8 cellular contexts compared by ENCODE assay signal in the genomic region with DNA sequence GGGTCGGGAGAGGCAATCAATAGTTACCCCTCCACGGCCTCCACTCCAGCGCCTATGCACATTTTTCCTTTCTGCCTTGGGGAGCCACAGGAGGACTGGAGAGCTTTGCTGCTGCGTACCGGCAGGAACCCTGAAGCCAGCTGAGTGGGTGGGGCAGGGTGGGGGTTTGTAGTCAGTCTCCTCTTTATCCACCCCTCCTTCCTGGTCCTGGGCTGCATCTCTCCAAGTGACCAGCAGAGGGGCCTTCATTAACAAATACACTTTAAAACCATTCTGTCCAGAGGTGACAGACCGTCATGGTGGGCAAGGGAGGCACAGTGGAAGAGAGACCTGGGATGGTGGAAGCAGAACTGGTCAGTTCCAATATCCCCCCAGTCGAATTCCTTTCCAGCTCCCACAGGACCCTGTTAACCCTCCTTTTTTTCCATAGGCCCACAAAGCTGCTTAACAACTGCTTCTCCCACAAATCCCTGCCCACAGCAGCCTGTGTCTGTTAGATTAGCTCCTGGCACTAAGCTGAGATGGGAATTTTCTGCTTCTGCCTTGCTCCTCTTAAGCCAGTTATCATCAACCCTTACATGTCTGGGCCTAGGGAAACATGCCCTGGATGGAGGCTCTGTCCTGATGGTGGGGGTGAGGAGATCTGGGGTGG. TPM values are rescaled to one million over a fixed set of nuclear protein-coding genes. Genes with fewer than 3 reads are reported as not detected.
DNase-seq lines count a peak whose midpoint lies in the region; ATAC-seq, FAIRE-seq and TF ChIP-seq lines count a peak whose summit lies in the region.

No MANE protein-coding gene starts in this region.

- no peak overlapping the region for H3K4me3 ChIP-seq in IMR-90 (ENCODE audit: insufficient read depth, low read depth, low read length)
- H3K4me3 ChIP-seq in thoracic aorta: no peak overlapping the region

- in situ Hi-C loops in IMR-90 (cut with MboI; ENCODE audit: low sequenced_read_pairs): no loop called here

- H3K4me1 ChIP-seq in IMR-90 (ENCODE audit: control insufficient read depth, insufficient read depth, low read length) (0 out of 2 replicates have a peak, but pooled peaks cover 2% of the 10 kb centered on the region), thoracic aorta (ENCODE audit: control insufficient read depth in 1 of 2, low read depth in 2 of 2) (peaks cover 3 to 16% of the 10 kb centered on the region in 2 donors)

- no peak overlapping the region for H3K18ac ChIP-seq in IMR-90 (ENCODE audit: low read depth, low read length)

- H3K23ac ChIP-seq in IMR-90 (ENCODE audit: low read depth, low read length): no peak overlapping the region

- no peak for DNase-seq in Right ventricle myocardium inferior (ENCODE audit: missing footprints)
- no peak for DNase-seq in cardiac septum (ENCODE audit: low spot score)
- DNase-seq in IMR-90: peak; percentile 68
- peak; percentile 29 for DNase-seq in RCC 7860 (ENCODE audit: low spot score)
- peak; percentile 78 for DNase-seq in cerebellum (ENCODE audit: low spot score)
- DNase-seq in left lobe of liver (ENCODE audit: low spot score): no peak
- no peak for DNase-seq in thoracic aorta (ENCODE audit: low spot score)
- DNase-seq in NCI-H1436 treated with DMSO at 0.1 percent for 48 hours (lab: John Stamatoyannopoulos, UW): no peak

- H2AK5ac ChIP-seq in IMR-90 (ENCODE audit: low read depth, low read length): no peak overlapping the region

- no peak overlapping the region for H3K14ac ChIP-seq in IMR-90 (replicated peaks; ENCODE audit: low read depth, low read length)

- H2BK15ac ChIP-seq in IMR-90 (ENCODE audit: low read depth, low read length): no peak overlapping the region

- no TSS peak for BruUV-seq in IMR-90 (replicated peaks; lab: Mats Ljungman, UMichigan)

- H3K27ac ChIP-seq in IMR-90 (ENCODE audit: insufficient read depth, low read length) (no peak overlapping the region), thoracic aorta (no peak overlapping the region)

- POLR2A ChIA-PET in IMR-90 (lab: Charles Lee; ENCODE audit: unreplicated experiment): interaction anchor here (0.5 kb wide), 1 partner anchor 50 kb away, joined by 3 read pairs; a partner anchor contains a TSS

- H4K91ac ChIP-seq in IMR-90 (ENCODE audit: insufficient read depth, low read depth, low read length): no peak overlapping the region

- peak overlapping the region in 1 of 2 experiments; percentile 39; a peak in 1 of 4 replicates for H4K8ac ChIP-seq in IMR-90 (ENCODE audit: low read depth in 2 of 2, low read length in 2 of 2)

- no peak overlapping the region for H4K5ac ChIP-seq in IMR-90 (ENCODE audit: low read depth, low read length)

- FAIRE-seq in RCC 7860 (lab: Jason Lieb, UNC): no peak

- WGBS in IMR-90 (ENCODE audit: extremely low coverage in 2 of 2, insufficient read length in 1 of 2), 2 experiments: 0% methylated on average over 1 of the region's 7 CpGs; no CpG with 5 or more reads in 1 of the 2 experiments

- no peak overlapping the region for H2BK20ac ChIP-seq in IMR-90 (ENCODE audit: low read depth, low read length)

- H3K9me3 ChIP-seq in IMR-90 (ENCODE audit: control insufficient read depth, insufficient read depth, low read length) (no peaks in the 10 kb centered on the region), thoracic aorta (no peaks in the 10 kb centered on the region)

- ATAC-seq in Right ventricle myocardium inferior (peak; percentile 79), IMR-90 (ENCODE audit: low read depth) (peak; percentile 90), left lobe of liver (peak; percentile 89), thoracic aorta (ENCODE audit: insufficient number of reproducible peaks, low FRiP score, low read depth) (peak; percentile 46)

- no peak overlapping the region for H2BK5ac ChIP-seq in IMR-90 (ENCODE audit: low read depth, low read length, poor library complexity, severe bottlenecking)

- peak overlapping the region; percentile 64 for H2AFZ ChIP-seq in IMR-90 (replicated peaks; ENCODE audit: low read length, poor library complexity)

- CTCF ChIA-PET in IMR-90 (lab: Yijun Ruan, JAX): interaction anchor here (0.7 to 1.2 kb wide), 9 partner anchors 11 to 193 kb away, joined by 3 to 6 read pairs (median 3); no protein-coding TSS in a partner anchor

- H3K79me1 ChIP-seq in IMR-90 (ENCODE audit: low read depth in 1 of 2, low read length in 2 of 2): no peaks in the 10 kb centered on the region

- TF ChIP-seq CTCF in IMR-90 (conservative IDR thresholded peaks at IDR 0.05; ENCODE audit: low read depth, low read length) (peak; percentile 62), thoracic aorta (IDR thresholded peaks at IDR 0.05) (peak; percentile 81)

- no peak for TF ChIP-seq POLR2A in IMR-90 (IDR thresholded peaks at IDR 0.05; ENCODE audit: low read depth, low read length)

- no peak overlapping the region for H3K4me2 ChIP-seq in IMR-90 (ENCODE audit: low read depth, low read length)

- H2AK9ac ChIP-seq in IMR-90 (replicated peaks; ENCODE audit: low read depth, low read length, poor library complexity): no peak overlapping the region

- H3K27me3 ChIP-seq in IMR-90 (ENCODE audit: control insufficient read depth, insufficient read depth, low read length) (peaks cover 24% of the 10 kb centered on the region), thoracic aorta (replicated peaks; ENCODE audit: insufficient read depth) (no peaks in the 10 kb centered on the region)

- no peak overlapping the region for H3K4ac ChIP-seq in IMR-90 (ENCODE audit: low read depth, low read length)

- peak; percentile 50 for TF ChIP-seq RAD21 in IMR-90 (IDR thresholded peaks at IDR 0.05; ENCODE audit: low read length)

- H4K20me1 ChIP-seq in IMR-90 (ENCODE audit: insufficient read depth, low read length): no peaks in the 10 kb centered on the region

- dilution Hi-C loops in IMR-90 (cut with HindIII; ENCODE audit: low sequenced_read_pairs, unreplicated experiment): no loop called here

- no peak overlapping the region for H3K9ac ChIP-seq in IMR-90 (ENCODE audit: low read depth, low read length)

- no peaks in the 10 kb centered on the region; the same call in 1 of the 2 replicates for H3K9me1 ChIP-seq in IMR-90 (ENCODE audit: insufficient read depth, low read length)

- H3K56ac ChIP-seq in IMR-90 (ENCODE audit: extremely low read depth, insufficient read depth, low read length): no peak overlapping the region

- intact Hi-C loops in Right ventricle myocardium inferior (cut with DNase I): no loop called here
- intact Hi-C loops in cardiac septum (cut with DNase I): loop anchor here (5.0 kb wide), 2 partner anchors 52 to 177 kb away; no protein-coding TSS in a partner anchor
- intact Hi-C loops in IMR-90 (cut with micrococcal nuclease): loop anchor here (1.0 to 5.0 kb wide), 3 partner anchors 52 to 192 kb away; no protein-coding TSS in a partner anchor

- H3K36me3 ChIP-seq in IMR-90 (ENCODE audit: control insufficient read depth, insufficient read depth, low read length) (no peaks in the 10 kb centered on the region), thoracic aorta (no peaks in the 10 kb centered on the region)

- H2BK120ac ChIP-seq in IMR-90 (ENCODE audit: low read depth, low read length): no peak overlapping the region

TF ChIP-seq in IMR-90, 13 proteins besides CTCF, POLR2A, EP300 and RAD21:
- TF ChIP-seq FOS (IDR thresholded peaks at IDR 0.05; ENCODE audit: low read depth, low read length): no peak
- peak; percentile 62 for TF ChIP-seq SMC3 (IDR thresholded peaks at IDR 0.05; ENCODE audit: low read depth, low read length)
- no peak for TF ChIP-seq RCOR1 (IDR thresholded peaks at IDR 0.05; ENCODE audit: insufficient replicate concordance, low read length)
- TF ChIP-seq NFE2L2 (IDR thresholded peaks at IDR 0.05; ENCODE audit: low read depth, low read length): no peak

RNA-seq across cellular contexts. Expression of gene ABCG4, which starts 3.9 kb away (rescaled TPM):
- total RNA-seq in Right ventricle myocardium inferior (1.3 TPM), cardiac septum (1.0 TPM), IMR-90 (2012; rRNA removed) (under 0.01 TPM in 2 replicates), cerebellum (4.0 TPM), left lobe of liver (0.48 TPM), thoracic aorta (1 to 10 TPM in 1 of 2 donors, not detected in 1; 1.6 TPM)
- 0.20 and 0.26 TPM in 2 replicates for polyA plus RNA-seq in IMR-90 (2012; rRNA removed)
- polyA plus RNA-seq in IMR-90 (2012; cell fraction: cytosol; rRNA removed): 0.12 and 0.19 TPM in 2 replicates
- 0.73 and 0.85 TPM in 2 replicates for polyA plus RNA-seq in IMR-90 (2012; cell fraction: nucleus; rRNA removed; ENCODE audit: low replicate concordance)

RNA-seq across cellular contexts. Expression of gene HINFP, which starts 23.6 kb away (rescaled TPM):
- total RNA-seq in Right ventricle myocardium inferior (13.0 TPM), cardiac septum (14.5 TPM), IMR-90 (2012; rRNA removed) (8.1 and 9.1 TPM in 2 replicates), cerebellum (31.0 TPM), left lobe of liver (8.9 TPM), thoracic aorta (10 to 100 TPM; 13.4 to 34.7 TPM)
- 12.8 and 15.3 TPM in 2 replicates for polyA plus RNA-seq in IMR-90 (2012; rRNA removed)
- 6.9 and 8.2 TPM in 2 replicates for polyA plus RNA-seq in IMR-90 (2012; cell fraction: cytosol; rRNA removed)
- 64.4 and 75.1 TPM in 2 replicates for polyA plus RNA-seq in IMR-90 (2012; cell fraction: nucleus; rRNA removed; ENCODE audit: low replicate concordance)

RNA-seq across cellular contexts. Expression of gene NLRX1, which starts 23.6 kb away (rescaled TPM):
- total RNA-seq in Right ventricle myocardium inferior (32.4 TPM), cardiac septum (25.4 TPM), IMR-90 (2012; rRNA removed) (3.0 and 3.3 TPM in 2 replicates), cerebellum (3.6 TPM), left lobe of liver (13.1 TPM), thoracic aorta (10 to 100 TPM; 18.9 to 20.2 TPM)
- 4.9 and 5.5 TPM in 2 replicates for polyA plus RNA-seq in IMR-90 (2012; rRNA removed)
- polyA plus RNA-seq in IMR-90 (2012; cell fraction: cytosol; rRNA removed): 4.6 and 7.1 TPM in 2 replicates
- polyA plus RNA-seq in IMR-90 (2012; cell fraction: nucleus; rRNA removed; ENCODE audit: low replicate concordance): 4.6 and 11.7 TPM in 2 replicates

RNA-seq across cellular contexts. Expression of gene C2CD2L, which starts 37.8 kb away (rescaled TPM):
- total RNA-seq in Right ventricle myocardium inferior (11.8 TPM), cardiac septum (11.8 TPM), IMR-90 (2012; rRNA removed) (2.2 TPM in 2 replicates), cerebellum (6.2 TPM), left lobe of liver (9.2 TPM), thoracic aorta (10 to 100 TPM; 10.0 to 13.4 TPM)
- polyA plus RNA-seq in IMR-90 (2012; rRNA removed): 8.7 and 9.5 TPM in 2 replicates
- 3.7 and 6.9 TPM in 2 replicates for polyA plus RNA-seq in IMR-90 (2012; cell fraction: cytosol; rRNA removed)
- polyA plus RNA-seq in IMR-90 (2012; cell fraction: nucleus; rRNA removed; ENCODE audit: low replicate concordance): 14.8 and 29.4 TPM in 2 replicates

RNA-seq across cellular contexts. Expression of gene NHERF4, which starts 40.3 kb away (rescaled TPM):
- total RNA-seq in Right ventricle myocardium inferior (not detected), cardiac septum (not detected), IMR-90 (2012; rRNA removed) (not detected in 2 replicates), cerebellum (not detected), left lobe of liver (0.25 TPM), thoracic aorta (under 1 TPM in 1 of 2 donors, not detected in 1; 0.41 TPM)
- polyA plus RNA-seq in IMR-90 (2012; rRNA removed): not detected in 2 replicates
- not detected in 2 replicates for polyA plus RNA-seq in IMR-90 (2012; cell fraction: cytosol; rRNA removed)
- not detected in 2 replicates for polyA plus RNA-seq in IMR-90 (2012; cell fraction: nucleus; rRNA removed; ENCODE audit: low replicate concordance)

Comparison
In these comparisons a context has a peak if more than half of its experiments do, and no peak if none do; other contexts are left out.
1. DNase-seq: peak in IMR-90 (single experiment), RCC 7860 (single experiment) and cerebellum (single experiment); none in Right ventricle myocardium inferior (single experiment), cardiac septum (single experiment), left lobe of liver (single experiment), thoracic aorta (single experiment) and NCI-H1436 treated with DMSO at 0.1 percent for 48 hours (single experiment).
2. Peak in every context shown above with its lines, with median percentiles within 50 percentile points of each other: ATAC-seq.